Comparison of ENCODE assay signal across 8 cellular contexts in the genomic region with DNA sequence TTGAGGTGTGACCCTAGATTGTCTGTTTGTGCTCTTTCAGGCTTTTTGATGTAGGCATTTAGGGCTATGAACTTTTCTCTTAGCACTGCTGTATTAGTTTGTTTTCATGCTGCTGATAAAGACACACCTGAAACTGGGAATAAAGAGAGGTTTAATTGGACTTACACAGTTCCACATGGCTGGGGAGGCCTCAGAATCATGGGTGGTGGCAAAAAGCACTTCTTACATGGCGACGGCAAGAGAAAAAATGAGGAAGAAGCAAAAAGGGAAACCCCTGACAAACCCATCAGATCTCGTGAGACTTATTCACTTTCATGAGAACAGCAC. TPM values are rescaled to one million over a fixed set of nuclear protein-coding genes. Genes with fewer than 3 reads are reported as not detected.
A peak's percentile ranks its signal among the peaks of the same experiment; 100 is the strongest.
DNase-seq lines count a peak whose midpoint lies in the region; ATAC-seq and TF ChIP-seq lines count a peak whose summit lies in the region.
"Not testable (repeated sequence)": the region's sequence is repeated elsewhere in the genome, so short reads cannot be mapped to it uniquely, and the experiment has no call there.

No MANE protein-coding gene starts in this region.

- peaks cover 79% of the 10 kb centered on the region for H3K9me3 ChIP-seq in BLaER1
- H3K9me3 ChIP-seq in DOHH2 (ENCODE audit: control insufficient read depth, insufficient read depth, low read length): peaks cover 23% of the 10 kb centered on the region
- not testable (repeated sequence) for H3K9me3 ChIP-seq in MM.1S (replicated peaks; ENCODE audit: insufficient read depth, low read length); Peyer's patch; colonic mucosa; smooth muscle cell (replicated peaks; ENCODE audit: low read depth)

- H4K20me1 ChIP-seq in BLaER1; DOHH2 (ENCODE audit: control insufficient read depth, insufficient read depth, low read depth, low read length); MM.1S (ENCODE audit: insufficient read depth, low read length); smooth muscle cell (ENCODE audit: low read depth): not testable (repeated sequence)

- not testable (repeated sequence) for H3K9ac ChIP-seq in BLaER1; MM.1S (ENCODE audit: low read length); colonic mucosa (ENCODE audit: low read depth in 2 of 2, low read length in 2 of 2); mesendoderm (ENCODE audit: low read length)
- peak overlapping the region; percentile 55 for H3K9ac ChIP-seq in smooth muscle cell (ENCODE audit: low read depth)

- not testable (repeated sequence) for H4K5ac ChIP-seq in mesendoderm (ENCODE audit: low read length)

- not testable (repeated sequence) for H2AFZ ChIP-seq in MM.1S (ENCODE audit: low read length); smooth muscle cell (ENCODE audit: low read depth)

- TF ChIP-seq CTCF in DOHH2 (IDR thresholded peaks at IDR 0.05; ENCODE audit: low read depth, low read length, poor library complexity, severe bottlenecking); MM.1S (IDR thresholded peaks at IDR 0.05; ENCODE audit: low read length); Peyer's patch (IDR thresholded peaks at IDR 0.05); colonic mucosa (IDR thresholded peaks at IDR 0.05); foreskin keratinocyte (conservative IDR thresholded peaks at IDR 0.05); smooth muscle cell (IDR thresholded peaks at IDR 0.05; ENCODE audit: borderline replicate concordance, insufficient read depth, poor library complexity, severe bottlenecking): not testable (repeated sequence)

- not testable (repeated sequence) for H2BK15ac ChIP-seq in mesendoderm (replicated peaks; ENCODE audit: low read depth)

- H3K9me2 ChIP-seq in DOHH2 (replicated peaks; ENCODE audit: control insufficient read depth, low read length); MM.1S (replicated peaks; ENCODE audit: insufficient read depth, low read length): not testable (repeated sequence)

- not testable (repeated sequence) for H3F3A ChIP-seq in DOHH2 (ENCODE audit: control insufficient read depth, insufficient read depth); MM.1S (ENCODE audit: insufficient read depth, low read length); smooth muscle cell (ENCODE audit: low read depth)

- peak overlapping the region; percentile 14 for H3K18ac ChIP-seq in mesendoderm (ENCODE audit: low read length)

- H3K23ac ChIP-seq in mesendoderm (ENCODE audit: low read length): not testable (repeated sequence)

- H4K8ac ChIP-seq in mesendoderm (ENCODE audit: low read depth, low read length): not testable (repeated sequence)

- intact Hi-C loops in colonic mucosa (cut with DNase I): not testable (repeated sequence)

- H3K79me2 ChIP-seq in DOHH2 (ENCODE audit: control insufficient read depth, low read length); MM.1S (ENCODE audit: low read length); mesendoderm (ENCODE audit: control insufficient read depth, insufficient read depth, low read length); smooth muscle cell (ENCODE audit: low read depth): not testable (repeated sequence)

- not testable (repeated sequence) for H3K4ac ChIP-seq in mesendoderm (ENCODE audit: low read depth, low read length)

- not testable (repeated sequence) for H3K79me1 ChIP-seq in mesendoderm (ENCODE audit: low read length)

- peak overlapping the region; percentile 33 for H3K4me2 ChIP-seq in BLaER1
- peak overlapping the region; percentile 42 for H3K4me2 ChIP-seq in DOHH2 (ENCODE audit: low read length)
- peak overlapping the region; percentile 52; the same call in 1 of the 2 replicates for H3K4me2 ChIP-seq in MM.1S (ENCODE audit: low read depth, low read length)
- not testable (repeated sequence) for H3K4me2 ChIP-seq in mesendoderm (ENCODE audit: low read length); smooth muscle cell

- not testable (repeated sequence) for H3K4me3 ChIP-seq in BLaER1; MM.1S (ENCODE audit: low read length); Peyer's patch; colonic mucosa; mesendoderm (ENCODE audit: low read length); smooth muscle cell
- H3K4me3 ChIP-seq in DOHH2 (ENCODE audit: low read length): peak overlapping the region; percentile 47

- not testable (repeated sequence) for TF ChIP-seq POLR2A in Peyer's patch (IDR thresholded peaks at IDR 0.05)

- H3K56ac ChIP-seq in mesendoderm (ENCODE audit: low read length): not testable (repeated sequence)

- H2BK5ac ChIP-seq in mesendoderm (ENCODE audit: low read length): not testable (repeated sequence)

- not testable (repeated sequence) for H2BK120ac ChIP-seq in mesendoderm (ENCODE audit: low read depth, low read length)

- no CpG with 5 or more reads among the region's 3 CpGs for WGBS in mesendoderm (ENCODE audit: extremely low coverage, insufficient coverage, low lambda C conversion rate)
- WGBS in smooth muscle cell (ENCODE audit: low lambda C conversion rate): 90% methylated on average over 3 of the region's 3 CpGs

- not testable (repeated sequence) for H3K27ac ChIP-seq in BLaER1; mesendoderm (ENCODE audit: low read depth, low read length)
- peak overlapping the region; percentile 12; the same call in 1 of the 2 replicates for H3K27ac ChIP-seq in DOHH2 (ENCODE audit: low read depth, low read length)
- peak overlapping the region; percentile 70; the same call in 1 of the 2 replicates for H3K27ac ChIP-seq in MM.1S (ENCODE audit: low read length)
- H3K27ac ChIP-seq in Peyer's patch: peak overlapping the region in 3 of 4 donors; percentile 17 to 68 (median 32)
- peak overlapping the region; percentile 10 for H3K27ac ChIP-seq in colonic mucosa
- peak overlapping the region; percentile 60 for H3K27ac ChIP-seq in foreskin keratinocyte
- peak overlapping the region; percentile 82 for H3K27ac ChIP-seq in smooth muscle cell (ENCODE audit: low read depth)

- H3K27me3 ChIP-seq in BLaER1; DOHH2 (ENCODE audit: control insufficient read depth, low read length); MM.1S (replicated peaks; ENCODE audit: insufficient read depth, low read length); Peyer's patch; colonic mucosa; foreskin keratinocyte; mesendoderm (ENCODE audit: insufficient read depth, low read length, poor library complexity); smooth muscle cell (ENCODE audit: low read depth): not testable (repeated sequence)

- DNase-seq in MM.1S; Peyer's patch; colonic mucosa; foreskin keratinocyte; mesendoderm; smooth muscle cell (lab: John Stamatoyannopoulos, UW; ENCODE audit: unreplicated experiment): not testable (repeated sequence)

- ATAC-seq in foreskin keratinocyte: not testable (repeated sequence)

- not testable (repeated sequence) for H3K36me3 ChIP-seq in BLaER1; DOHH2 (ENCODE audit: control insufficient read depth, low read length); MM.1S (replicated peaks; ENCODE audit: insufficient read depth, low read length); Peyer's patch; colonic mucosa; mesendoderm (ENCODE audit: control insufficient read depth, insufficient read depth, low read length); smooth muscle cell (ENCODE audit: low read depth)

- H2AK5ac ChIP-seq in mesendoderm (ENCODE audit: low read length): not testable (repeated sequence)

- H3K4me1 ChIP-seq in BLaER1 (peaks cover 47% of the 10 kb centered on the region), DOHH2 (ENCODE audit: control insufficient read depth, low read length) (peaks cover 42% of the 10 kb centered on the region), MM.1S (ENCODE audit: low read length) (peaks cover 30% of the 10 kb centered on the region)
- not testable (repeated sequence) for H3K4me1 ChIP-seq in Peyer's patch; colonic mucosa; foreskin keratinocyte; mesendoderm (ENCODE audit: control insufficient read depth, low read depth, low read length); smooth muscle cell (ENCODE audit: low read depth)

RNA-seq across cellular contexts. Expression of gene SERINC2, which starts 59.3 kb away (rescaled TPM):
- total RNA-seq in Peyer's patch: 100 to 1,000 TPM in 3 of 4 donors, 10 to 100 TPM in 1; 36.3 to 229 (median 210) TPM
- total RNA-seq in colonic mucosa: 100 to 1,000 TPM; 203 to 212 TPM
- 153 and 158 TPM in 2 replicates for total RNA-seq in foreskin keratinocyte
- 328 and 341 TPM in 2 replicates for polyA plus RNA-seq in foreskin keratinocyte
- 17.7 TPM for polyA plus RNA-seq in mesendoderm (2013, experiment 1 of 2)
- polyA plus RNA-seq in mesendoderm (2013, experiment 2 of 2): 17.0 TPM
- total RNA-seq in smooth muscle cell: 26.4 and 31.6 TPM in 2 replicates
- 41.3 and 98.8 TPM in 2 replicates for polyA plus RNA-seq in smooth muscle cell
